Comparison of ENCODE assay signal across 13 cellular contexts in the genomic region with DNA sequence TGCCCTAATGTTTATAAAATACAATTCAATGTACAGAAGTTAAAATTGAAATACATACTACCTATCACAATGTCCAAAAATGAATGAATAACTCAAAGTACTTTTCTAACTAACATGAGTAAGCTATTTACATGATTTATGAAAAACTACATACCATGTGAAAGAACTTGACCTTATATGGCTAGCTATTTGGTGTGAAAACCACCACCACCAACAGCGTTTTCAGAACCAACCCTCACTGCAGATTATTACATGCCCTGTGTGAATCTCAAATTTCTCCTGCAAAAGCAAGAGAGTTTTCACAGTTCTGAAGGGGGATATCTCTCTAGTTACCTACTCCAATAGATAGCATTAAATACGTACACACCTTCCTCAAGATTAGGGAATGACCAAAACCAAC.
A peak's percentile ranks its signal among the peaks of the same experiment; 100 is the strongest.
DNase-seq lines count a peak whose midpoint lies in the region; TF ChIP-seq lines count a peak whose summit lies in the region.
"Had no signal": no experiment of that assay in that cellular context is flagged by ENCODE, and none has a peak within 500 bp of the region (broad histone marks: within the 10 kb centered on the region; RNA-seq: fewer than 3 reads in every experiment).

No MANE protein-coding gene starts in this region.

- no peak overlapping the region for H2BK15ac ChIP-seq in mesenchymal stem cell (ENCODE audit: low read depth, poor library complexity, severe bottlenecking)

- no peak overlapping the region for H3K18ac ChIP-seq in mesenchymal stem cell (ENCODE audit: low read depth in 1 of 2, low read length in 2 of 2)

- H4K8ac ChIP-seq in mesenchymal stem cell (ENCODE audit: low read length) = no peak overlapping the region

- H2BK12ac ChIP-seq in mesenchymal stem cell (ENCODE audit: low read length in 2 of 2) = no peak overlapping the region

- H2BK120ac ChIP-seq in mesenchymal stem cell (ENCODE audit: low read depth, low read length) = no peak overlapping the region

- no peak overlapping the region for H3K4me2 ChIP-seq in mesenchymal stem cell (ENCODE audit: low read length, poor library complexity, severe bottlenecking)

- no peak overlapping the region for H4K91ac ChIP-seq in mesenchymal stem cell (ENCODE audit: low read length)

- peak overlapping the region; percentile 10 for H3K9ac ChIP-seq in mesenchymal stem cell (ENCODE audit: low read length)
- H3K9ac ChIP-seq: GM23248 had no signal

- no peaks in the 10 kb centered on the region for H3K4me1 ChIP-seq in mesenchymal stem cell (ENCODE audit: control insufficient read depth, insufficient read depth, low read depth, low read length)

- no peak for TF ChIP-seq CTCF in coronary artery (IDR thresholded peaks at IDR 0.05)

- H3K4ac ChIP-seq in mesenchymal stem cell (ENCODE audit: low read depth in 1 of 2, low read length in 2 of 2) = no peak overlapping the region

- WGBS in mesenchymal stem cell = 49% methylated on average over 1 of the region's 2 CpGs

- H2AFZ ChIP-seq in mesenchymal stem cell (ENCODE audit: low read depth, low read length) = no peak overlapping the region
- H2AFZ ChIP-seq: GM23248 had no signal

- no peak overlapping the region for H3K14ac ChIP-seq in mesenchymal stem cell (ENCODE audit: low read length in 2 of 2)

- no peaks in the 10 kb centered on the region for H3K79me1 ChIP-seq in mesenchymal stem cell (replicated peaks; ENCODE audit: low read length, poor library complexity, severe bottlenecking)

- H3K36me3 ChIP-seq in mesenchymal stem cell (ENCODE audit: control insufficient read depth in 1 of 2, insufficient read depth in 2 of 2, low read depth in 1 of 2, low read length in 2 of 2) = no peaks in the 10 kb centered on the region

- peak overlapping the region; percentile 27 for H3K27ac ChIP-seq in mesenchymal stem cell (ENCODE audit: low read length, poor library complexity, severe bottlenecking)
- H3K27ac ChIP-seq in coronary artery = no peak overlapping the region
- H3K27ac ChIP-seq: 22Rv1, GM23248 had no signal

- H3K4me3 ChIP-seq in mesenchymal stem cell (ENCODE audit: insufficient read depth in 1 of 2, low read depth in 1 of 2, low read length in 2 of 2) (peak overlapping the region in 1 of 2 experiments; percentile 52), coronary artery (no peak overlapping the region)
- H3K4me3 ChIP-seq: GM23248, K562 had no signal

- no peak overlapping the region for H2BK5ac ChIP-seq in mesenchymal stem cell (ENCODE audit: low read depth, low read length, poor library complexity, severe bottlenecking)

- no peak overlapping the region for H3K23ac ChIP-seq in mesenchymal stem cell (ENCODE audit: low read length in 2 of 2)

- no peak overlapping the region for H2AK5ac ChIP-seq in mesenchymal stem cell (ENCODE audit: low read length, severe bottlenecking)

- H3K27me3 ChIP-seq in mesenchymal stem cell (ENCODE audit: control insufficient read depth in 1 of 2, insufficient read depth in 1 of 2, low read length in 2 of 2) = no peaks in the 10 kb centered on the region

- DNase-seq in DMS 273 (lab: John Stamatoyannopoulos, UW; ENCODE audit: unreplicated experiment) (peak; percentile 22), DMS 273 treated with DMSO at 0.1 percent for 48 hours (lab: John Stamatoyannopoulos, UW) (no peak), NAMALWA (ENCODE audit: low spot score) (peak; percentile 12), mesenchymal stem cell (no peak), GDM1 (lab: John Stamatoyannopoulos, UW) (no peak), coronary artery (ENCODE audit: low spot score) (no peak)
- no peak for DNase-seq in effector CD4-positive, alpha-beta T cell
- DNase-seq: CD4-positive, CD25-positive, alpha-beta regulatory T cell; GF-D8; H7 had no signal

- H3K9me3 ChIP-seq in mesenchymal stem cell (ENCODE audit: control insufficient read depth, low read length) = peaks cover 27% of the 10 kb centered on the region

Comparison
In these comparisons a context has a peak if more than half of its experiments do, and no peak if none do; other contexts are left out.
1. DNase-seq: peak in DMS 273 (single experiment) and NAMALWA (single experiment); none in DMS 273 treated with DMSO at 0.1 percent for 48 hours (single experiment), mesenchymal stem cell (single experiment), effector CD4-positive, alpha-beta T cell (single experiment), GDM1 (single experiment) and coronary artery (single experiment).